23 cellular contexts compared by ENCODE assay signal in genomic region chr6:160247457-160247883, GRCh38. TPM values are rescaled to one million over a fixed set of nuclear protein-coding genes. Genes with fewer than 3 reads are reported as not detected.
A peak's percentile ranks its signal among the peaks of the same experiment; 100 is the strongest.
DNase-seq lines count a peak whose midpoint lies in the region; ATAC-seq lines count a peak whose summit lies in the region.
"Had no signal": no experiment of that assay in that cellular context is flagged by ENCODE, and none has a peak within 500 bp of the region (broad histone marks: within the 10 kb centered on the region; RNA-seq: fewer than 3 reads in every experiment).

No MANE protein-coding gene starts in this region.

- DNase-seq in amniotic epithelial cell (ENCODE audit: low read depth) (peak; percentile 80), left ventricle myocardium superior (peak; percentile 32), sciatic nerve (ENCODE audit: low spot score) (peak; percentile 64)
- DNase-seq in effector CD4-positive, alpha-beta T cell = no peak
- DNase-seq: activated CD4-positive, alpha-beta T cell treated with anti-CD3 and anti-CD28 coated beads, Interleukin-2, amount 50 U/mL, for 48 hours; activated CD8-positive, alpha-beta memory T cell treated with anti-CD3 and anti-CD28 coated beads, Interleukin-2, amount 50 U/mL, for 48 hours; CD4-positive, alpha-beta memory T cell; colonic mucosa; esophagus squamous epithelium; NCI-H1436; NCI-H510A treated with DMSO at 0.1 percent for 48 hours; occipital lobe; PC-9; retina; SJCRH30; thyroid gland had no signal

- H3K4me3 ChIP-seq in HUES48 (ENCODE audit: low read depth, low read length) = no peak overlapping the region
- H3K4me3 ChIP-seq: colonic mucosa, esophagus squamous epithelium, PC-9, SJCRH30, thyroid gland had no signal

- H3K27me3 ChIP-seq in HUES48 (ENCODE audit: control insufficient read depth, insufficient read depth, low read length) = no peaks in the 10 kb centered on the region
- H3K27me3 ChIP-seq: colonic mucosa, esophagus squamous epithelium, thyroid gland had no signal

- H3K9me3 ChIP-seq in HUES48 (ENCODE audit: control insufficient read depth, insufficient read depth, low read length) = no peaks in the 10 kb centered on the region
- H3K9me3 ChIP-seq: colonic mucosa, esophagus squamous epithelium, SJCRH30, thyroid gland had no signal

- no peak overlapping the region for H3K9ac ChIP-seq in HUES48 (ENCODE audit: low read depth, low read length)
- H3K9ac ChIP-seq: KMS-11 had no signal

- peak overlapping the region; percentile 70 for H3K27ac ChIP-seq in HUES48 (ENCODE audit: low read depth, low read length)
- H3K27ac ChIP-seq: colonic mucosa, esophagus squamous epithelium, KMS-11, SJCRH30, thyroid gland had no signal

- H3K36me3 ChIP-seq in HUES48 (ENCODE audit: control insufficient read depth, insufficient read depth, low read length) = no peaks in the 10 kb centered on the region
- H3K36me3 ChIP-seq: colonic mucosa, esophagus squamous epithelium, SJCRH30, thyroid gland had no signal

- ATAC-seq in left ventricle myocardium superior = peak; percentile 51
- peak; percentile 87 for ATAC-seq in sciatic nerve
- ATAC-seq in GM21786 (IDR thresholded peaks at IDR 0.05; ENCODE audit: unreplicated experiment) = no peak
- ATAC-seq in GM18909 (IDR thresholded peaks at IDR 0.05; ENCODE audit: poor library complexity, unreplicated experiment) = no peak

- peaks cover 48% of the 10 kb centered on the region for H3K4me1 ChIP-seq in HUES48 (ENCODE audit: control insufficient read depth, insufficient read depth, low read length)
- H3K4me1 ChIP-seq: colonic mucosa, esophagus squamous epithelium, SJCRH30, thyroid gland had no signal

- intact Hi-C loops in left ventricle myocardium superior (cut with micrococcal nuclease) (no loop called here), sciatic nerve (cut with DNase I) (no loop called here)

RNA-seq across cellular contexts. Expression of gene SLC22A2, which starts 11.2 kb away (rescaled TPM):
- not detected for total RNA-seq in left ventricle myocardium superior
- not detected for total RNA-seq in sciatic nerve
- total RNA-seq: activated T-helper 2 cell treated with anti-CD3 and anti-CD28 coated beads, Interferon-gamma antibody, Interleukin-2, Interleukin-4, amounts not matched to agents 10 μg/mL and 5 μg/mL and 100 μg/mL, durations not matched to agents 14 hours and 24 hours and 36 hours; CD4-positive, alpha-beta memory T cell; colonic mucosa; esophagus squamous epithelium; HT1080; mesenteric fat pad; PC-9; thyroid gland had no signal

Comparison
In these comparisons a context has a peak if more than half of its experiments do, and no peak if none do; other contexts are left out.
1. ATAC-seq: peak in left ventricle myocardium superior (single experiment) and sciatic nerve (single experiment); none in GM21786 (single experiment) and GM18909 (single experiment).